9 cellular contexts compared by ENCODE assay signal in genomic region chr19:16588089-16588823, GRCh38. TPM values are rescaled to one million over a fixed set of nuclear protein-coding genes. Genes with fewer than 3 reads are reported as not detected.
DNase-seq lines count a peak whose midpoint lies in the region; ATAC-seq and TF ChIP-seq lines count a peak whose summit lies in the region.
"Had no signal": no experiment of that assay in that cellular context is flagged by ENCODE, and none has a peak within 500 bp of the region (broad histone marks: within the 10 kb centered on the region; RNA-seq: fewer than 3 reads in every experiment).

No MANE protein-coding gene starts in this region.

- no peaks in the 10 kb centered on the region for H3K9me3 Mint-ChIP-seq in activated T-cell treated with anti-CD3 and anti-CD28 coated beads, Interleukin-2, amount 50 U/mL, for 72 hours
- peaks cover 13% of the 10 kb centered on the region for H3K9me3 Mint-ChIP-seq in glutamatergic neuron (ENCODE audit: unreplicated experiment)

- DNase-seq in NCI-H1092 treated with DMSO at 0.1 percent for 48 hours (lab: John Stamatoyannopoulos, UW) (peak; percentile 39), NCI-H1092 (lab: John Stamatoyannopoulos, UW) (no peak), NOMO-1 treated with dmso at 0.1 percent for 144 hours (lab: John Stamatoyannopoulos, UW; ENCODE audit: unreplicated experiment) (peak; percentile 93), glutamatergic neuron (no peak), middle frontal gyrus (ENCODE audit: extremely low spot score, low spot score) (no peak)
- DNase-seq in activated T-cell treated with anti-CD3 and anti-CD28 coated beads, Interleukin-2, amount 50 U/mL, for 72 hours = peak; percentile 80 to 81
- DNase-seq in stimulated activated CD4-positive, alpha-beta T cell treated with anti-CD3 and anti-CD28 coated beads, Interleukin-15, amount 100 ng/mL, for 48 hours (ENCODE audit: low read depth in 2 of 2) = peak; percentile 57 to 61

- H3K27ac Mint-ChIP-seq in activated T-cell treated with anti-CD3 and anti-CD28 coated beads, Interleukin-2, amount 50 U/mL, for 72 hours = peak overlapping the region; percentile 82
- peak overlapping the region; percentile 73 for H3K27ac Mint-ChIP-seq in glutamatergic neuron (ENCODE audit: unreplicated experiment)

- peak; percentile 37 for ATAC-seq in HG02938 (IDR thresholded peaks at IDR 0.05; ENCODE audit: unreplicated experiment)
- ATAC-seq in activated T-cell treated with anti-CD3 and anti-CD28 coated beads, Interleukin-2, amount 50 U/mL, for 72 hours (replicated peaks in 1 of 2) = peak; percentile 71 to 73
- ATAC-seq: A549 had no signal

- no peak for TF ChIP-seq CTCF in glutamatergic neuron (IDR thresholded peaks at IDR 0.05; ENCODE audit: partially characterized antibody, unreplicated experiment)

- H3K4me3 Mint-ChIP-seq in activated T-cell treated with anti-CD3 and anti-CD28 coated beads, Interleukin-2, amount 50 U/mL, for 72 hours = peak overlapping the region; percentile 89 to 95
- peak overlapping the region; percentile 74 for H3K4me3 Mint-ChIP-seq in glutamatergic neuron (ENCODE audit: unreplicated experiment)

- peaks cover 92% of the 10 kb centered on the region for H3K4me1 Mint-ChIP-seq in activated T-cell treated with anti-CD3 and anti-CD28 coated beads, Interleukin-2, amount 50 U/mL, for 72 hours (ENCODE audit: low read depth)
- peaks cover 73% of the 10 kb centered on the region for H3K4me1 Mint-ChIP-seq in glutamatergic neuron (ENCODE audit: low read depth, unreplicated experiment)

- H3K36me3 Mint-ChIP-seq in activated T-cell treated with anti-CD3 and anti-CD28 coated beads, Interleukin-2, amount 50 U/mL, for 72 hours (ENCODE audit: insufficient read depth in 2 of 2) = peaks cover 0 to 3% of the 10 kb centered on the region in 2 donors
- no peaks in the 10 kb centered on the region for H3K36me3 Mint-ChIP-seq in glutamatergic neuron (ENCODE audit: unreplicated experiment)

- H3K27me3 Mint-ChIP-seq in activated T-cell treated with anti-CD3 and anti-CD28 coated beads, Interleukin-2, amount 50 U/mL, for 72 hours (ENCODE audit: low read depth) = no peaks in the 10 kb centered on the region
- H3K27me3 Mint-ChIP-seq in glutamatergic neuron (ENCODE audit: unreplicated experiment) = peaks cover 4% of the 10 kb centered on the region

RNA-seq across cellular contexts. Expression of gene SLC35E1, which starts 16.0 kb away (rescaled TPM):
- total RNA-seq in activated T-cell treated with anti-CD3 and anti-CD28 coated beads, Interleukin-2, amount 50 U/mL, for 72 hours = 10 to 100 TPM; 36.5 to 39.5 TPM
- 31.9 TPM for total RNA-seq in glutamatergic neuron (ENCODE audit: unreplicated experiment)

RNA-seq across cellular contexts. Expression of gene MED26, which starts 39.7 kb away (rescaled TPM):
- 10 to 100 TPM; 18.6 to 20.2 TPM for total RNA-seq in activated T-cell treated with anti-CD3 and anti-CD28 coated beads, Interleukin-2, amount 50 U/mL, for 72 hours
- total RNA-seq in glutamatergic neuron (ENCODE audit: unreplicated experiment) = 9.8 TPM

RNA-seq across cellular contexts. Expression of gene CHERP, which starts 46.0 kb away (rescaled TPM):
- total RNA-seq in activated T-cell treated with anti-CD3 and anti-CD28 coated beads, Interleukin-2, amount 50 U/mL, for 72 hours = 10 to 100 TPM; 54.8 to 59.6 TPM
- 50.7 TPM for total RNA-seq in glutamatergic neuron (ENCODE audit: unreplicated experiment)

Comparison
In these comparisons a context has a peak if more than half of its experiments do, and no peak if none do; other contexts are left out.
1. DNase-seq: peak in NCI-H1092 treated with DMSO at 0.1 percent for 48 hours (single experiment), NOMO-1 treated with dmso at 0.1 percent for 144 hours (single experiment), activated T-cell treated with anti-CD3 and anti-CD28 coated beads, Interleukin-2, amount 50 U/mL, for 72 hours (2 of 2) and stimulated activated CD4-positive, alpha-beta T cell treated with anti-CD3 and anti-CD28 coated beads, Interleukin-15, amount 100 ng/mL, for 48 hours (2 of 2); none in NCI-H1092 (single experiment), glutamatergic neuron (single experiment) and middle frontal gyrus (single experiment).